8 cellular contexts compared by ENCODE assay signal in genomic region chr2:166057363-166058169, GRCh38.
DNase-seq lines count a peak whose midpoint lies in the region; ATAC-seq and TF ChIP-seq lines count a peak whose summit lies in the region.

No MANE protein-coding gene starts in this region.

- H3K27me3 Mint-ChIP-seq in nephron (ENCODE audit: low read depth), result no peaks in the 10 kb centered on the region

- no peaks in the 10 kb centered on the region for H3K9me3 ChIP-seq in testis

- in situ Hi-C loops in astrocyte of the spinal cord (cut with HindIII; ENCODE audit: low sequenced_read_pairs), result no loop called here

- TF ChIP-seq CTCF in astrocyte of the spinal cord (IDR thresholded peaks at IDR 0.05; ENCODE audit: low read depth, low read length), result peak; percentile 43
- peak; percentile 45 to 70 (median 46) for TF ChIP-seq CTCF in nephron (IDR thresholded peaks at IDR 0.05; ENCODE audit: unreplicated experiment in 3 of 3)
- TF ChIP-seq CTCF in testis (IDR thresholded peaks at IDR 0.05), result peak in 1 of 3 experiments; percentile 62

- no peaks in the 10 kb centered on the region for H3K36me3 ChIP-seq in testis (ENCODE audit: low read depth, missing control alignments)

- ATAC-seq in HG03520 (IDR thresholded peaks at IDR 0.05; ENCODE audit: unreplicated experiment), result no peak
- no peak for ATAC-seq in activated CD4-positive, CD25-positive, alpha-beta regulatory T cell treated with anti-CD3 and anti-CD28 coated beads, Interleukin-2, amount 50 U/mL, for 24 hours
- no peak for ATAC-seq in GM18520 (IDR thresholded peaks at IDR 0.05; ENCODE audit: unreplicated experiment)

- DNase-seq in EH (ENCODE audit: low read depth) (peak; percentile 37), NCI-H1105 (lab: John Stamatoyannopoulos, UW) (peak; percentile 18), astrocyte of the spinal cord (ENCODE audit: low read depth, low spot score) (peak; percentile 25), testis (no peak)

- intact Hi-C loops in testis (cut with DNase I; ENCODE audit: low total_unique reads), result no loop called here

- WGBS in testis, 2 donors, result 20 to 30% methylated on average over 4 of the region's 4 CpGs

- H3K9me3 Mint-ChIP-seq in nephron, result no peaks in the 10 kb centered on the region

- TF ChIP-seq POLR2A in testis (IDR thresholded peaks at IDR 0.05), result no peak

- no peak overlapping the region for H3K27ac Mint-ChIP-seq in nephron

- no peaks in the 10 kb centered on the region for H3K36me3 Mint-ChIP-seq in nephron (ENCODE audit: low read depth)

- no peaks in the 10 kb centered on the region for H3K4me1 Mint-ChIP-seq in nephron

- H3K4me3 ChIP-seq in astrocyte of the spinal cord (ENCODE audit: low read depth, low read length) (no peak overlapping the region), testis (no peak overlapping the region)

- no peak overlapping the region for H3K27ac ChIP-seq in testis

- no peak overlapping the region for H3K4me3 Mint-ChIP-seq in nephron

- H3K27me3 ChIP-seq in testis, result no peaks in the 10 kb centered on the region

- H3K4me1 ChIP-seq in testis, result no peaks in the 10 kb centered on the region
